In the genomic region with DNA sequence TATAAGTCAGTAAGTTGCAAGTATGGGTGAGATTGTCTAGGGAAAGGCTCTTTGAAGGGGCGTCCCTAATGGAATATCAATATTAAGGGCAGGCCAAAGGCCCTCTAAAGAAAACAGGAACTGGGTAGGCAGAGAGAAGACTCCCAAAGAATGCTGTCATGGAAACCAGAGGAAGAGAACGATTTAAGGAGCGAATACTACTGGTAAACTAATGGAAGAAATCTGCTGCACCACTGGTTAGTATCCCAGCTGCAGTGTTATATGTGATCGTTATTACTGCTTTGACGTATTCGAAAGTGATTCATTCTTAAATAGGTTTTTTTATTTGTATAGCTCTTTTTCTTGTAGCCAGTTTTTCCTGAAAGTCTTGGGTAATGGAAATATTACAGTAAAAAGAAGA, we compare ENCODE assay signal across 9 cellular contexts.
DNase-seq lines count a peak whose midpoint lies in the region; FAIRE-seq and TF ChIP-seq lines count a peak whose summit lies in the region.
"Had no signal": no experiment of that assay in that cellular context is flagged by ENCODE, and none has a peak within 500 bp of the region (broad histone marks: within the 10 kb centered on the region; RNA-seq: fewer than 3 reads in every experiment).

No MANE protein-coding gene starts in this region.

- H3K27me3 ChIP-seq in neutrophil: no peaks in the 10 kb centered on the region

- H3K4me3 ChIP-seq in NB4 (ENCODE audit: low read depth, low read length) (peak overlapping the region; percentile 100), neutrophil (ENCODE audit: low read depth in 1 of 2, low read length in 1 of 2) (peak overlapping the region; percentile 95 to 96)

- H3K36me3 ChIP-seq in neutrophil: peaks cover 30% of the 10 kb centered on the region

- intact Hi-C loops in dendritic cell treated with granulocyte-macrophage colony-stimulating factor and Interleukin-4, amounts not matched to agents 40 ng/mL and 50 ng/mL, for 4 days (cut with micrococcal nuclease): no loop called here

- H3K36me3 Mint-ChIP-seq in dendritic cell treated with granulocyte-macrophage colony-stimulating factor and Interleukin-4, amounts not matched to agents 40 ng/mL and 50 ng/mL, for 4 days (ENCODE audit: low read depth): peaks cover 49% of the 10 kb centered on the region

- DNase-seq in EL (peak; percentile 13), NB4 (ENCODE audit: low read depth) (peak; percentile 58), NCI-H2196 (lab: John Stamatoyannopoulos, UW; ENCODE audit: unreplicated experiment) (no peak), NCI-H1048 (lab: John Stamatoyannopoulos, UW) (no peak), GM19239 (ENCODE audit: insufficient read length, low spot score) (no peak)
- no peak for DNase-seq in NK-92 treated with Interleukin-12 subunit alpha and Interleukin-12 subunit beta, amount 100 ng/mL, for 24 hours (lab: John Stamatoyannopoulos, UW)

- TF ChIP-seq POLR2A in NB4 (IDR thresholded peaks at IDR 0.05; ENCODE audit: extremely low read depth, insufficient read length): no peak

- H3K4me1 ChIP-seq in neutrophil (ENCODE audit: control insufficient read depth in 1 of 2, insufficient read depth in 1 of 2, low read depth in 1 of 2, low read length in 1 of 2): peaks cover 34 to 38% of the 10 kb centered on the region in 2 experiments

- H3K9me3 Mint-ChIP-seq in dendritic cell treated with granulocyte-macrophage colony-stimulating factor and Interleukin-4, amounts not matched to agents 40 ng/mL and 50 ng/mL, for 4 days: no peaks in the 10 kb centered on the region

- peak overlapping the region; percentile 97 for H3K4me3 Mint-ChIP-seq in dendritic cell treated with granulocyte-macrophage colony-stimulating factor and Interleukin-4, amounts not matched to agents 40 ng/mL and 50 ng/mL, for 4 days

- no peak for TF ChIP-seq CTCF in NB4 (IDR thresholded peaks at IDR 0.05; ENCODE audit: low read depth, low read length)
- no peak for TF ChIP-seq CTCF in neutrophil (IDR thresholded peaks at IDR 0.05)

- H3K27ac ChIP-seq in neutrophil: peak overlapping the region; percentile 76

- H3K27ac Mint-ChIP-seq in dendritic cell treated with granulocyte-macrophage colony-stimulating factor and Interleukin-4, amounts not matched to agents 40 ng/mL and 50 ng/mL, for 4 days: peak overlapping the region; percentile 91

- H3K9me3 ChIP-seq in neutrophil: no peaks in the 10 kb centered on the region

- H3K27me3 Mint-ChIP-seq in dendritic cell treated with granulocyte-macrophage colony-stimulating factor and Interleukin-4, amounts not matched to agents 40 ng/mL and 50 ng/mL, for 4 days: no peaks in the 10 kb centered on the region

- no peak for FAIRE-seq in GM19239 (lab: Jason Lieb, UNC)
- FAIRE-seq: islet of Langerhans had no signal

- peaks cover 46% of the 10 kb centered on the region for H3K4me1 Mint-ChIP-seq in dendritic cell treated with granulocyte-macrophage colony-stimulating factor and Interleukin-4, amounts not matched to agents 40 ng/mL and 50 ng/mL, for 4 days (ENCODE audit: low read depth)

Comparison
In these comparisons a context has a peak if more than half of its experiments do, and no peak if none do; other contexts are left out.
1. DNase-seq: peak in EL (single experiment) and NB4 (single experiment); none in NK-92 treated with Interleukin-12 subunit alpha and Interleukin-12 subunit beta, amount 100 ng/mL, for 24 hours (single experiment), NCI-H2196 (single experiment), NCI-H1048 (single experiment) and GM19239 (single experiment).